Comparison of ENCODE assay signal across 18 cellular contexts in genomic region chr21:40671721-40672120, GRCh38.
DNase-seq lines count a peak whose midpoint lies in the region; ATAC-seq and TF ChIP-seq lines count a peak whose summit lies in the region.
"Had no signal": no experiment of that assay in that cellular context is flagged by ENCODE, and none has a peak within 500 bp of the region (broad histone marks: within the 10 kb centered on the region; RNA-seq: fewer than 3 reads in every experiment).

No MANE protein-coding gene starts in this region.

- H3K4me1 ChIP-seq in mammary epithelial cell (ENCODE audit: insufficient read depth, low read length), result peaks cover 16% of the 10 kb centered on the region
- no peaks in the 10 kb centered on the region for H3K4me1 ChIP-seq in breast epithelium
- H3K4me1 ChIP-seq in right cardiac atrium (ENCODE audit: control insufficient read depth, insufficient read depth, low read length), result no peaks in the 10 kb centered on the region

- no peak overlapping the region for H3K9ac ChIP-seq in mammary epithelial cell (ENCODE audit: insufficient read depth, low read length)
- H3K9ac ChIP-seq: BLaER1 had no signal

- H3K27ac ChIP-seq in mammary epithelial cell (ENCODE audit: insufficient read depth, low read depth, low read length) (no peak overlapping the region), breast epithelium (no peak overlapping the region), right cardiac atrium (ENCODE audit: low read length) (no peak overlapping the region)
- H3K27ac ChIP-seq: 22Rv1, BLaER1 had no signal

- WGBS in mammary epithelial cell (ENCODE audit: low coverage, missing lambda C conversion rate), result 68% methylated on average over 2 of the region's 2 CpGs
- WGBS in right cardiac atrium, result 96% methylated on average over 2 of the region's 2 CpGs

- peak overlapping the region; percentile 3 for H3K4me2 ChIP-seq in mammary epithelial cell (ENCODE audit: insufficient read depth, low read depth, low read length)
- H3K4me2 ChIP-seq: BLaER1 had no signal

- TF ChIP-seq POLR2A in breast epithelium (IDR thresholded peaks at IDR 0.05), result no peak

- H4K20me1 ChIP-seq in mammary epithelial cell (ENCODE audit: insufficient read depth, low read length), result no peaks in the 10 kb centered on the region
- H4K20me1 ChIP-seq: BLaER1 had no signal

- no TSS peak for BruUV-seq in mammary epithelial cell (replicated peaks; lab: Mats Ljungman, UMichigan)

- in situ Hi-C loops in mammary epithelial cell (cut with MboI; ENCODE audit: low sequenced_read_pairs in 2 of 2), result no loop called here

- dilution Hi-C loops in mammary epithelial cell (cut with HindIII; ENCODE audit: low sequenced_read_pairs), result no loop called here

- TF ChIP-seq CTCF in mammary epithelial cell (conservative IDR thresholded peaks at IDR 0.05 in 1 of 2, IDR thresholded peaks at IDR 0.05 in 1 of 2; ENCODE audit: extremely low read depth in 1 of 2, insufficient read depth in 1 of 2, low read depth in 1 of 2, low read length in 2 of 2) (no peak), breast epithelium (IDR thresholded peaks at IDR 0.05) (no peak), epithelial cell of esophagus (IDR thresholded peaks at IDR 0.05; ENCODE audit: insufficient read depth, low read depth, low read length, missing control alignments) (no peak)

- peaks cover 23% of the 10 kb centered on the region for H3K79me2 ChIP-seq in mammary epithelial cell (ENCODE audit: insufficient read depth, low read length)

- intact Hi-C loops in mammary epithelial cell (cut with micrococcal nuclease) (no loop called here), breast epithelium (cut with DNase I; ENCODE audit: low total_unique reads) (no loop called here), right cardiac atrium (cut with DNase I) (no loop called here)

- DNase-seq in mammary epithelial cell, result peak; percentile 42
- no peak for DNase-seq in breast epithelium (ENCODE audit: low spot score in 2 of 2)
- DNase-seq in RPMI8226, result peak; percentile 51
- DNase-seq in epithelial cell of esophagus (ENCODE audit: low read depth), result peak; percentile 38
- no peak for DNase-seq in COLO829 (ENCODE audit: low spot score)
- no peak for DNase-seq in right cardiac atrium
- no peak for DNase-seq in NK-92 (lab: John Stamatoyannopoulos, UW; ENCODE audit: unreplicated experiment)
- DNase-seq: CD8-positive, alpha-beta T cell; H9; NCI-H1048; NCI-H1436; NCI-H1930; NCI-H345; NCI-H524 treated with DMSO at 0.1 percent for 48 hours had no signal

- peak overlapping the region; percentile 21 for H2AFZ ChIP-seq in mammary epithelial cell (ENCODE audit: low read depth, low read length)

- ATAC-seq in GM21528 (IDR thresholded peaks at IDR 0.05; ENCODE audit: low FRiP score, unreplicated experiment) (no peak), right cardiac atrium (no peak)
- ATAC-seq: CD8-positive, alpha-beta T cell; Right ventricle myocardium inferior had no signal

- H3K4me3 ChIP-seq in mammary epithelial cell (replicated peaks in 1 of 3; ENCODE audit: insufficient read depth in 1 of 3, low read depth in 2 of 3, low read length in 3 of 3), result no peak overlapping the region
- no peak overlapping the region for H3K4me3 ChIP-seq in breast epithelium
- H3K4me3 ChIP-seq in epithelial cell of esophagus (ENCODE audit: low read length), result no peak overlapping the region
- no peak overlapping the region for H3K4me3 ChIP-seq in right cardiac atrium (ENCODE audit: low read length)
- H3K4me3 ChIP-seq: BLaER1 had no signal

- H3K27me3 ChIP-seq in mammary epithelial cell (ENCODE audit: insufficient read depth, low read length) (no peaks in the 10 kb centered on the region), breast epithelium (no peaks in the 10 kb centered on the region), right cardiac atrium (ENCODE audit: control insufficient read depth, insufficient read depth) (no peaks in the 10 kb centered on the region)
- H3K27me3 ChIP-seq: BLaER1 had no signal

- H3K9me3 ChIP-seq in mammary epithelial cell (replicated peaks; ENCODE audit: insufficient read depth, low read length) (no peaks in the 10 kb centered on the region), breast epithelium (no peaks in the 10 kb centered on the region), right cardiac atrium (ENCODE audit: control insufficient read depth, low read length) (no peaks in the 10 kb centered on the region)
- H3K9me3 ChIP-seq: BLaER1 had no signal

- CTCF ChIA-PET in mammary epithelial cell (lab: Charles Lee; ENCODE audit: low non-redundant PET), result no interaction called here

- no peaks in the 10 kb centered on the region for H3K36me3 ChIP-seq in mammary epithelial cell (ENCODE audit: insufficient read depth, low read length)
- H3K36me3 ChIP-seq in breast epithelium, result no peaks in the 10 kb centered on the region
- H3K36me3 ChIP-seq: BLaER1 had no signal

Comparison
In these comparisons a context has a peak if more than half of its experiments do, and no peak if none do; other contexts are left out.
1. DNase-seq: peak in mammary epithelial cell (single experiment), RPMI8226 (single experiment) and epithelial cell of esophagus (single experiment); none in breast epithelium (0 of 2), COLO829 (single experiment), right cardiac atrium (0 of 3) and NK-92 (single experiment).